In the genomic region with DNA sequence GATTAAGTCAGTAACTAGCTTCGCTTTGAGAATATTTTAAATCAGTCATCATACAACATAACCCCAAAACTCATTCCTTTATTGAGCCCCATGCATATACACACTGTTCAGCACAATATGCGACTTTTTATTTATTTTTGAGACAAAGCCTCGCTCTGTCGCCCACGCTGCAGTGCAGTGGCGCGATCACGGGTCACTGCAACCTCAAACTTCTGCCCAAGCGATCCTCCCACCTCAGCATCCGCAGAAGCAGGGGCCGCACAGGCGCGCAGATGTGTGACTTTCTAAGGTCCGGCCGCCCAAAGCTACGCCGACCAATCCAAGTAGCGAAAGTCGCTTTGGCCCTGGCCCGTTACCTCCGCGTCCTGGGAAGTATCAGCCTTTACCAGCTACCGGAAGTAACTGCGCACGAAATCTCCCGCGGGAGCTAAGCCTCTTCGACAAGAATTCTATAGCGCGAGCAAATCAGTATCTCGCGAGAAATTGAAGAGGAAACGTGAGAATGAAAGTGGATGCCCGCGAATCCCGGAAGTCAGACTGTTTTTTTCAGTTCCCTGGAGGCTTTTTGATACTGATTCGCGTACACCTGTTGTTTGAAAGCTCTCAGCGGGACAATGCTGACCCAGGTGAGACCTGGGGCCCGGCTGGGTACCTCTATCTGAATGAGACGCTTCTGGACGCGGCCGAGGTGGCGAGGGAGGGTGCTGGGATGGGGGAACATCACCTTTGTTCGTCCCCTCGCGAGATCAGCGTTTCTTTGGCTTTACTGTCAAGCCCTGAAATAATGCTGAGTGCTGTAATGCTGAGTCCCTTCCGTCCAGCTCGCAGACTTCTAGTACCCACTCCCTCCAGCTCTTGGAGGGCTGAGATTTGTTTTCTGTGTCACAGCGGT, we compare ENCODE assay signal across 8 cellular contexts. TPM values are rescaled to one million over a fixed set of nuclear protein-coding genes. Genes with fewer than 3 reads are reported as not detected.
DNase-seq lines count a peak whose midpoint lies in the region; ATAC-seq and TF ChIP-seq lines count a peak whose summit lies in the region.

DHFR2 (minus strand) TSS at position 404 of the 892 bp plus-strand sequence. CDS start 1,405 bp downstream, outside the sequence.
NSUN3 (plus strand) TSS at position 549 of the 892 bp plus-strand sequence; CDS start at position 615, 66 bp downstream.

- peak; percentile 96 for ATAC-seq in HG02642 (IDR thresholded peaks at IDR 0.05; ENCODE audit: poor library complexity, unreplicated experiment)
- peak; percentile 98 for ATAC-seq in omental fat pad (ENCODE audit: low FRiP score)

- peaks cover 5% of the 10 kb centered on the region for H3K9me3 Mint-ChIP-seq in activated naive CD8-positive, alpha-beta T cell (ENCODE audit: low read depth)
- H3K9me3 Mint-ChIP-seq in glutamatergic neuron (ENCODE audit: unreplicated experiment), result peaks cover 4% of the 10 kb centered on the region

- 0 to 1% methylated on average over 46 to 52 of the region's 52 CpGs for WGBS in testis, 2 donors

- peak within 1 kb of the TSS; percentile 99 for H3K27ac Mint-ChIP-seq in activated naive CD8-positive, alpha-beta T cell
- H3K27ac Mint-ChIP-seq in glutamatergic neuron (ENCODE audit: unreplicated experiment), result peak within 1 kb of the TSS; percentile 99

- intact Hi-C loops in testis (cut with DNase I; ENCODE audit: low total_unique reads), result no loop called here

- peak within 1 kb of the TSS; percentile 81 to 92 for H3K4me3 ChIP-seq in testis

- H3K27ac ChIP-seq in testis, result peak within 1 kb of the TSS; percentile 97 to 98

- TF ChIP-seq CTCF in glutamatergic neuron (IDR thresholded peaks at IDR 0.05; ENCODE audit: partially characterized antibody, unreplicated experiment), result no peak
- no peak for TF ChIP-seq CTCF in omental fat pad (IDR thresholded peaks at IDR 0.05)
- no peak for TF ChIP-seq CTCF in testis (IDR thresholded peaks at IDR 0.05)

- peaks cover 20% of the 10 kb centered on the region for H3K4me1 ChIP-seq in testis

- no peaks in the 10 kb centered on the region for H3K9me3 ChIP-seq in testis

- DNase-seq in NCI-H1105 (lab: John Stamatoyannopoulos, UW) (peak; percentile 92), SKM-1 (lab: John Stamatoyannopoulos, UW; ENCODE audit: unreplicated experiment) (peak; percentile 92), glutamatergic neuron (peak; percentile 89), omental fat pad (ENCODE audit: low spot score) (peak; percentile 73), testis (peak; percentile 96)

- no peaks in the 10 kb centered on the region for H3K27me3 ChIP-seq in testis

- H3K4me1 Mint-ChIP-seq in activated naive CD8-positive, alpha-beta T cell (ENCODE audit: low read depth), result peaks cover 57% of the 10 kb centered on the region
- peaks cover 8% of the 10 kb centered on the region for H3K4me1 Mint-ChIP-seq in glutamatergic neuron (ENCODE audit: low read depth, unreplicated experiment)

- peaks cover 16% of the 10 kb centered on the region for H3K36me3 Mint-ChIP-seq in activated naive CD8-positive, alpha-beta T cell
- peaks cover 6% of the 10 kb centered on the region for H3K36me3 Mint-ChIP-seq in glutamatergic neuron (ENCODE audit: unreplicated experiment)

- no peaks in the 10 kb centered on the region for H3K36me3 ChIP-seq in testis (ENCODE audit: low read depth, missing control alignments)

- H3K4me3 Mint-ChIP-seq in activated naive CD8-positive, alpha-beta T cell, result peak within 1 kb of the TSS; percentile 97
- H3K4me3 Mint-ChIP-seq in glutamatergic neuron (ENCODE audit: unreplicated experiment), result peak within 1 kb of the TSS; percentile 98

- TF ChIP-seq POLR2A in GM10847 (IDR thresholded peaks at IDR 0.05; ENCODE audit: extremely low read depth, insufficient read length), result peak; percentile 74
- TF ChIP-seq POLR2A in testis (IDR thresholded peaks at IDR 0.05), result no peak

- no peaks in the 10 kb centered on the region for H3K27me3 Mint-ChIP-seq in activated naive CD8-positive, alpha-beta T cell
- peaks cover 5% of the 10 kb centered on the region for H3K27me3 Mint-ChIP-seq in glutamatergic neuron (ENCODE audit: unreplicated experiment)

RNA-seq across cellular contexts. Expression of gene DHFR2, which starts in this region (rescaled TPM):
- 3.5 TPM for total RNA-seq in glutamatergic neuron (ENCODE audit: unreplicated experiment)
- 1 to 10 TPM; 2.8 to 4.9 (median 3.6) TPM for total RNA-seq in omental fat pad
- 10 to 100 TPM in 1 of 2 donors, 1 to 10 TPM in 1; 9.1 to 10.9 TPM for total RNA-seq in testis
- polyA plus RNA-seq in testis (ENCODE audit: insufficient read depth, low read depth, low replicate concordance), result 9.3 TPM

RNA-seq across cellular contexts. Expression of gene NSUN3, which starts in this region (rescaled TPM):
- 16.3 TPM for total RNA-seq in glutamatergic neuron (ENCODE audit: unreplicated experiment)
- 10 to 100 TPM in 2 of 4 donors, 1 to 10 TPM in 2; 5.6 to 10.2 (median 9.1) TPM for total RNA-seq in omental fat pad
- 10 to 100 TPM; 19.1 to 19.6 TPM for total RNA-seq in testis
- 9.3 TPM for polyA plus RNA-seq in testis (ENCODE audit: insufficient read depth, low read depth, low replicate concordance)

Comparison
In these comparisons a context has a peak if more than half of its experiments do, and no peak if none do; other contexts are left out.
1. Peak in every context shown above with its lines: DNase-seq, ATAC-seq, H3K4me3 ChIP-seq and H3K27ac ChIP-seq.